1 cellular context compared by ENCODE assay signal in the genomic region with DNA sequence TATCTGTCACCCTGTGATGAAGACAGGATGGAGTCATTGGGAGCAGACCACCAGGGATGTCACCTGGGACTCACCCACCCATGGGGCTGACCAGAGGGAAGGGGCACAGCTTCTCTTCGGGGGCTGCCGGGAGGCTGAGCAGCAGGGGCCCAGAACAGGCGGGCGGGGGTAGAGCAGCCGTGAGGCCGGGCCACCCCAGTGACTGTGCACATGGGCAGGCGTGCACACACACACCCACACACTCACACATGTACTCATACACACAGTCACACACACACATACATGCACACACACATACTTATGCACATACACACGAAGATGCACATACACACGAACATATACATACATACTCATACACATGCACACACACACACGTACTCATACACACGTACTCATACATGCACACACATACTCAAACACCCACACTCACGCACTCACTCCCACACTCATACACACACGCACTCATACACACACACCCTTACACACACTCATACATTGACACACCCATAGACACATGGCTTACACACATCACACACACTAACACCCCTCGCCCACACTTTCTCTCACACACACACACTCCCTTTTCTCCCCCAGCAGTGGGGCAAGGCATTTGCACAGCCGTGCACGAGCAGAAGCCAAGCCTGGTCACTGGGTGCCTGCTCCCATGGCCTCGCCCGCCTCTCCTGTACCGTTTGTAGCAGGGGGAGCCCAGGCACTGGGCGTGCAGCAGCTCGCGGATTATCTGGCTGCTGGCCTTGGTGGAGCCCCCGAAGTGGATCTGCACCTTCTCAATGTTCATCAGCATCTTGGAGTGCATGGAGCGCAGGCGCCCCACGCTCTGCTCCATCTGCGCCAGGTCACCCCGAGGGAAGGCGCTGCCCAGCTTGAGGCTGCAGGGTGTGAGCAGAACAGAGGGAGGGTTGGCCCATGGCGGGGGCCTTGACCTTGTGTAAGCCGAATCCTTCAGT.
TF ChIP-seq lines count a peak whose summit lies in the region.

No MANE protein-coding gene starts in this region.

TF ChIP-seq in A549, 52 proteins besides CTCF, POLR2A, EP300 and RAD21:
- TF ChIP-seq CBX8 (IDR thresholded peaks at IDR 0.05): no peak
- TF ChIP-seq, protein P1, sequence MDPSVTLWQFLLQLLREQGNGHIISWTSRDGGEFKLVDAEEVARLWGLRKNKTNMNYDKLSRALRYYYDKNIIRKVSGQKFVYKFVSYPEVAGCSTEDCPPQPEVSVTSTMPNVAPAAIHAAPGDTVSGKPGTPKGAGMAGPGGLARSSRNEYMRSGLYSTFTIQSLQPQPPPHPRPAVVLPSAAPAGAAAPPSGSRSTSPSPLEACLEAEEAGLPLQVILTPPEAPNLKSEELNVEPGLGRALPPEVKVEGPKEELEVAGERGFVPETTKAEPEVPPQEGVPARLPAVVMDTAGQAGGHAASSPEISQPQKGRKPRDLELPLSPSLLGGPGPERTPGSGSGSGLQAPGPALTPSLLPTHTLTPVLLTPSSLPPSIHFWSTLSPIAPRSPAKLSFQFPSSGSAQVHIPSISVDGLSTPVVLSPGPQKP (IDR thresholded peaks at IDR 0.05; ENCODE audit: low read depth, low read length): no peak
- TF ChIP-seq TFCP2L1 (CRISPR knock-in tag; IDR thresholded peaks at IDR 0.05): no peak
- no peak for TF ChIP-seq FOSL2 (IDR thresholded peaks at IDR 0.05)
- no peak for TF ChIP-seq FOSL2 (CRISPR knock-in tag; IDR thresholded peaks at IDR 0.05)
- TF ChIP-seq BHLHE40 (IDR thresholded peaks at IDR 0.05; ENCODE audit: low read depth, low read length): no peak
- no peak for TF ChIP-seq POLR2AphosphoS2 (conservative IDR thresholded peaks at IDR 0.05; ENCODE audit: low read length)
- TF ChIP-seq JUNB (IDR thresholded peaks at IDR 0.05): no peak
- no peak for TF ChIP-seq JUN (IDR thresholded peaks at IDR 0.05)
- TF ChIP-seq RARB (CRISPR knock-in tag; IDR thresholded peaks at IDR 0.05): no peak
- TF ChIP-seq NFE2L2 (conservative IDR thresholded peaks at IDR 0.05; ENCODE audit: low read length): no peak
- TF ChIP-seq, protein P2, sequence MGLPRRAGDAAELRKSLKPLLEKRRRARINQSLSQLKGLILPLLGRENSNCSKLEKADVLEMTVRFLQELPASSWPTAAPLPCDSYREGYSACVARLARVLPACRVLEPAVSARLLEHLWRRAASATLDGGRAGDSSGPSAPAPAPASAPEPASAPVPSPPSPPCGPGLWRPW (IDR thresholded peaks at IDR 0.05): no peak
- TF ChIP-seq EHF (CRISPR knock-in tag; IDR thresholded peaks at IDR 0.05): no peak
- no peak for TF ChIP-seq FOSB (CRISPR knock-in tag; IDR thresholded peaks at IDR 0.05)
- TF ChIP-seq, protein P3, sequence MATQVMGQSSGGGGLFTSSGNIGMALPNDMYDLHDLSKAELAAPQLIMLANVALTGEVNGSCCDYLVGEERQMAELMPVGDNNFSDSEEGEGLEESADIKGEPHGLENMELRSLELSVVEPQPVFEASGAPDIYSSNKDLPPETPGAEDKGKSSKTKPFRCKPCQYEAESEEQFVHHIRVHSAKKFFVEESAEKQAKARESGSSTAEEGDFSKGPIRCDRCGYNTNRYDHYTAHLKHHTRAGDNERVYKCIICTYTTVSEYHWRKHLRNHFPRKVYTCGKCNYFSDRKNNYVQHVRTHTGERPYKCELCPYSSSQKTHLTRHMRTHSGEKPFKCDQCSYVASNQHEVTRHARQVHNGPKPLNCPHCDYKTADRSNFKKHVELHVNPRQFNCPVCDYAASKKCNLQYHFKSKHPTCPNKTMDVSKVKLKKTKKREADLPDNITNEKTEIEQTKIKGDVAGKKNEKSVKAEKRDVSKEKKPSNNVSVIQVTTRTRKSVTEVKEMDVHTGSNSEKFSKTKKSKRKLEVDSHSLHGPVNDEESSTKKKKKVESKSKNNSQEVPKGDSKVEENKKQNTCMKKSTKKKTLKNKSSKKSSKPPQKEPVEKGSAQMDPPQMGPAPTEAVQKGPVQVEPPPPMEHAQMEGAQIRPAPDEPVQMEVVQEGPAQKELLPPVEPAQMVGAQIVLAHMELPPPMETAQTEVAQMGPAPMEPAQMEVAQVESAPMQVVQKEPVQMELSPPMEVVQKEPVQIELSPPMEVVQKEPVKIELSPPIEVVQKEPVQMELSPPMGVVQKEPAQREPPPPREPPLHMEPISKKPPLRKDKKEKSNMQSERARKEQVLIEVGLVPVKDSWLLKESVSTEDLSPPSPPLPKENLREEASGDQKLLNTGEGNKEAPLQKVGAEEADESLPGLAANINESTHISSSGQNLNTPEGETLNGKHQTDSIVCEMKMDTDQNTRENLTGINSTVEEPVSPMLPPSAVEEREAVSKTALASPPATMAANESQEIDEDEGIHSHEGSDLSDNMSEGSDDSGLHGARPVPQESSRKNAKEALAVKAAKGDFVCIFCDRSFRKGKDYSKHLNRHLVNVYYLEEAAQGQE (IDR thresholded peaks at IDR 0.05): no peak
- no peak for TF ChIP-seq HDAC2 (IDR thresholded peaks at IDR 0.05)
- TF ChIP-seq RCOR1 (IDR thresholded peaks at IDR 0.05; ENCODE audit: low read depth, low read length): no peak
- TF ChIP-seq KDM5A (IDR thresholded peaks at IDR 0.05): no peak
- no peak for TF ChIP-seq TP53 (CRISPR knock-in tag; IDR thresholded peaks at IDR 0.05)
- TF ChIP-seq HOXA7 (CRISPR knock-in tag; IDR thresholded peaks at IDR 0.05): no peak
- no peak for TF ChIP-seq CHD2 (IDR thresholded peaks at IDR 0.05; ENCODE audit: low read length, partially characterized antibody)
TF ChIP-seq in A549: peak in this region for 0.
